Comparison of ENCODE assay signal across 9 cellular contexts in the genomic region with DNA sequence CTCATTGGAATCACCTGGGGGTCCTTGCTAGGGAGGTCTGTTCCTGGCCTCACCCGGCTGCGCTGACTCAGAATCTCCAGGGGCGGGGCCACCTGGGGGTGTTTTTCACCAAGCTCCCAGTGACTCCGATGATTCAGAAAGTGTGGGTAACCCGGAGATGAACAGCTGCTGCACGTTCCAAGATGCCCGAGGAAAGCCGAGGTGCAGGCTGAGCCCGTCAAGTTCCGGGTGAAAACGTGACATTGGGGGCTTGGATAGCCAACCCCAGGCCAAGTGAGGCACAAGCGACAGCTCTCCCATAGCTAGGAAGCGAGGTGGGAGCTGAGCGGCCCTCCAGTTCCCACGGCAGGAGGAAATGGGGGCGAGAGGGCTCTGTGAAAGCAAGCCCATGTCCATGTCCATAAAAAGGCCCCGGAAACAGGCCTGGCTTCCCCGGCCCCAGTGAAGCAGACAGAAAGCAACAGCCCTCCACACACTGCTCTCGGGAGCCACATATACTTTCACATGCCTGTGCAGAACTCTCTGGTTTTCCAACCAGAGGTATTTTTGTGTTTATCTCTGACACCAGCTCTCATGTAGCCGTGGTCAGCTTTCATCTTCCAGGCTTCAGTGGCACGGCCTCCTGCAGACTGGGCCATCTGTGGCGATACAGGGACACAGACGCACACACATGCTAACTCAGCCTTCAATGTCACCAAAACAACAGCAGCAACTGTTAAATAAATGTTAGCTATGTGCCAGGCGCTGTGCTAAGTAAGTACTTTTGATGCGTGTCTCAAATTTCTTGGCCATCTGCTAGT.
DNase-seq lines count a peak whose midpoint lies in the region; ATAC-seq and TF ChIP-seq lines count a peak whose summit lies in the region.
"Had no signal": no experiment of that assay in that cellular context is flagged by ENCODE, and none has a peak within 500 bp of the region (broad histone marks: within the 10 kb centered on the region; RNA-seq: fewer than 3 reads in every experiment).

No MANE protein-coding gene starts in this region.

- H4K20me1 ChIP-seq in smooth muscle cell (ENCODE audit: low read depth) = peaks cover 5% of the 10 kb centered on the region

- H3K27ac ChIP-seq in SJCRH30 = peak overlapping the region; percentile 95
- H3K27ac ChIP-seq in smooth muscle cell (ENCODE audit: low read depth) = peak overlapping the region; percentile 89
- H3K27ac ChIP-seq: Peyer's patch had no signal

- H3K79me2 ChIP-seq in smooth muscle cell (ENCODE audit: low read depth) = peaks cover 85% of the 10 kb centered on the region

- H2AFZ ChIP-seq in smooth muscle cell (ENCODE audit: low read depth) = peak overlapping the region; percentile 68

- H3K4me2 ChIP-seq in smooth muscle cell = peak overlapping the region; percentile 72

- H3K27me3 ChIP-seq in SJCRH30 (no peaks in the 10 kb centered on the region), smooth muscle cell (ENCODE audit: low read depth) (no peaks in the 10 kb centered on the region), H7 (ENCODE audit: control insufficient read depth, insufficient read depth, low read length) (no peaks in the 10 kb centered on the region)
- H3K27me3 ChIP-seq: Peyer's patch had no signal

- DNase-seq in HT-29 (ENCODE audit: low spot score) (peak; percentile 44), SJCRH30 (peak; percentile 87 to 89), fibroblast of mammary gland (ENCODE audit: low read depth) (peak; percentile 59), smooth muscle cell (lab: John Stamatoyannopoulos, UW; ENCODE audit: unreplicated experiment) (no peak), H7 (no peak)
- DNase-seq: activated CD8-positive, alpha-beta T cell treated with anti-CD3 and anti-CD28 coated beads for 36 hours; Peyer's patch had no signal

- H3K36me3 ChIP-seq in SJCRH30 (no peaks in the 10 kb centered on the region), smooth muscle cell (ENCODE audit: low read depth) (no peaks in the 10 kb centered on the region), H7 (replicated peaks; ENCODE audit: control insufficient read depth, insufficient read depth, low read length) (no peaks in the 10 kb centered on the region)
- H3K36me3 ChIP-seq: Peyer's patch had no signal

- peak overlapping the region; percentile 55 for H3K4me3 ChIP-seq in SJCRH30
- no peak overlapping the region for H3K4me3 ChIP-seq in fibroblast of mammary gland (ENCODE audit: control insufficient read depth, low read depth, low read length)
- H3K4me3 ChIP-seq in smooth muscle cell = no peak overlapping the region
- H3K4me3 ChIP-seq in H7 (ENCODE audit: insufficient read depth, low read depth, low read length) = no peak overlapping the region
- H3K4me3 ChIP-seq: Peyer's patch had no signal

- ATAC-seq in HG02970 (IDR thresholded peaks at IDR 0.05; ENCODE audit: low FRiP score, unreplicated experiment) (no peak), GM21367 (IDR thresholded peaks at IDR 0.05; ENCODE audit: unreplicated experiment) (no peak)
- ATAC-seq: activated CD8-positive, alpha-beta T cell treated with anti-CD3 and anti-CD28 coated beads for 36 hours had no signal

- H3K9ac ChIP-seq in smooth muscle cell (ENCODE audit: low read depth) = peak overlapping the region; percentile 20

- no peaks in the 10 kb centered on the region for H3K9me3 ChIP-seq in SJCRH30 (replicated peaks)
- no peaks in the 10 kb centered on the region for H3K9me3 ChIP-seq in smooth muscle cell (replicated peaks; ENCODE audit: low read depth)
- H3K9me3 ChIP-seq: Peyer's patch had no signal

- H3K4me1 ChIP-seq in SJCRH30 = peaks cover 7% of the 10 kb centered on the region
- no peaks in the 10 kb centered on the region for H3K4me1 ChIP-seq in smooth muscle cell (ENCODE audit: low read depth)
- H3K4me1 ChIP-seq: Peyer's patch had no signal

- peaks cover 4% of the 10 kb centered on the region for H3F3A ChIP-seq in smooth muscle cell (ENCODE audit: low read depth)

- TF ChIP-seq CTCF in fibroblast of mammary gland (conservative IDR thresholded peaks at IDR 0.05; ENCODE audit: control insufficient read depth, insufficient read depth, low read depth, low read length) = no peak
- no peak for TF ChIP-seq CTCF in smooth muscle cell (IDR thresholded peaks at IDR 0.05; ENCODE audit: borderline replicate concordance, insufficient read depth, poor library complexity, severe bottlenecking)

- WGBS in smooth muscle cell (ENCODE audit: low lambda C conversion rate) = 48% methylated on average over 25 of the region's 25 CpGs

Comparison
In these comparisons a context has a peak if more than half of its experiments do, and no peak if none do; other contexts are left out.
1. DNase-seq: peak in HT-29 (single experiment), SJCRH30 (2 of 2) and fibroblast of mammary gland (single experiment); none in smooth muscle cell (single experiment) and H7 (single experiment).